ENCODE assay signal across 10 cellular contexts in genomic region chr20:4130404-4131189, GRCh38. TPM values are rescaled to one million over a fixed set of nuclear protein-coding genes. Genes with fewer than 3 reads are reported as not detected.
A peak's percentile ranks its signal among the peaks of the same experiment; 100 is the strongest.
DNase-seq lines count a peak whose midpoint lies in the region; ATAC-seq and TF ChIP-seq lines count a peak whose summit lies in the region.
"Had no signal": no experiment of that assay in that cellular context is flagged by ENCODE, and none has a peak within 500 bp of the region (broad histone marks: within the 10 kb centered on the region; RNA-seq: fewer than 3 reads in every experiment).

No MANE protein-coding gene starts in this region.

- peak overlapping the region; percentile 68 for H3K27ac Mint-ChIP-seq in activated CD8-positive, alpha-beta memory T cell treated with anti-CD3 and anti-CD28 coated beads, Interleukin-2, amount 10 ng/mL, durations not matched to agents 7 days and 5 days
- H3K27ac Mint-ChIP-seq: activated naive CD8-positive, alpha-beta T cell had no signal

- no peaks in the 10 kb centered on the region for H3K4me1 ChIP-seq in spleen

- DNase-seq in AG10803 (ENCODE audit: low read depth) (peak; percentile 74), LHCN-M2 (ENCODE audit: low read depth) (peak; percentile 81), left kidney (ENCODE audit: low read depth, low spot score) (peak; percentile 20), medulla oblongata (ENCODE audit: extremely low spot score) (no peak), iPS-NIHi7 (ENCODE audit: extremely low spot score) (no peak), spleen (no peak)
- peak; percentile 87 for DNase-seq in activated CD8-positive, alpha-beta memory T cell treated with anti-CD3 and anti-CD28 coated beads, Interleukin-2, amount 10 ng/mL, durations not matched to agents 7 days and 5 days
- DNase-seq: NCI-H1930 had no signal

- peak overlapping the region; percentile 6 for H3K4me3 Mint-ChIP-seq in activated CD8-positive, alpha-beta memory T cell treated with anti-CD3 and anti-CD28 coated beads, Interleukin-2, amount 10 ng/mL, durations not matched to agents 7 days and 5 days
- H3K4me3 Mint-ChIP-seq: activated naive CD8-positive, alpha-beta T cell had no signal

- peaks cover 0 to 40% (median 0%) of the 10 kb centered on the region in 7 donors for H3K27me3 ChIP-seq in spleen (replicated peaks in 1 of 7)

- no peak for TF ChIP-seq CTCF in AG10803 (conservative IDR thresholded peaks at IDR 0.05; ENCODE audit: low read length)
- no peak for TF ChIP-seq CTCF in spleen (IDR thresholded peaks at IDR 0.05 in 8 of 11, conservative IDR thresholded peaks at IDR 0.05 in 3 of 11)

- peaks cover 38% of the 10 kb centered on the region for H3K4me1 Mint-ChIP-seq in activated CD8-positive, alpha-beta memory T cell treated with anti-CD3 and anti-CD28 coated beads, Interleukin-2, amount 10 ng/mL, durations not matched to agents 7 days and 5 days

- ATAC-seq in activated CD8-positive, alpha-beta memory T cell treated with anti-CD3 and anti-CD28 coated beads, Interleukin-2, amount 10 ng/mL, durations not matched to agents 7 days and 5 days, result peak; percentile 90
- no peak for ATAC-seq in HG03432 (IDR thresholded peaks at IDR 0.05; ENCODE audit: unreplicated experiment)

- no peaks in the 10 kb centered on the region for H3K36me3 ChIP-seq in spleen

- no peaks in the 10 kb centered on the region for H3K9me3 Mint-ChIP-seq in activated CD8-positive, alpha-beta memory T cell treated with anti-CD3 and anti-CD28 coated beads, Interleukin-2, amount 10 ng/mL, durations not matched to agents 7 days and 5 days (ENCODE audit: low read depth)

- peaks cover 3% of the 10 kb centered on the region for H3K36me3 Mint-ChIP-seq in activated CD8-positive, alpha-beta memory T cell treated with anti-CD3 and anti-CD28 coated beads, Interleukin-2, amount 10 ng/mL, durations not matched to agents 7 days and 5 days

- H3K9me3 ChIP-seq in spleen, result no peaks in the 10 kb centered on the region

- H3K27ac ChIP-seq in spleen, result no peak overlapping the region

- 3 to 64% (median 40%) methylated on average over 8 of the region's 8 CpGs for WGBS in spleen, 5 donors

- H3K27me3 Mint-ChIP-seq in activated CD8-positive, alpha-beta memory T cell treated with anti-CD3 and anti-CD28 coated beads, Interleukin-2, amount 10 ng/mL, durations not matched to agents 7 days and 5 days, result peaks cover 12% of the 10 kb centered on the region

- TF ChIP-seq POLR2A in spleen (IDR thresholded peaks at IDR 0.05), result no peak

- CTCF ChIA-PET in activated CD8-positive, alpha-beta memory T cell treated with anti-CD3 and anti-CD28 coated beads, Interleukin-2, amount 10 ng/mL, durations not matched to agents 7 days and 5 days (lab: Charles Lee), result interaction anchor here (0.8 to 1.3 kb wide), 5 partner anchors 10 to 926 kb away, joined by 3 to 4 read pairs (median 3); no protein-coding TSS in a partner anchor

- no peak overlapping the region for H3K4me3 ChIP-seq in AG10803 (ENCODE audit: low read length)
- no peak overlapping the region for H3K4me3 ChIP-seq in spleen

- intact Hi-C loops in spleen (cut with DNase I; ENCODE audit: low total_unique reads), result no loop called here

RNA-seq across cellular contexts. Expression of gene SMOX, which starts 18.0 kb away (rescaled TPM):
- 15.6 and 16.7 TPM in 2 replicates for total RNA-seq in LHCN-M2 (2014; rRNA removed)
- polyA plus RNA-seq in LHCN-M2 (2012), result 5.8 TPM
- 10 to 100 TPM in 1 of 2 experiments, 1 to 10 TPM in 1; 3.3 to 15.8 TPM for total RNA-seq in activated CD8-positive, alpha-beta memory T cell treated with anti-CD3 and anti-CD28 coated beads, Interleukin-2, amount 10 ng/mL, durations not matched to agents 7 days and 5 days
- total RNA-seq in spleen, result 10 to 100 TPM in 2 of 7 donors, 1 to 10 TPM in 5; 5.2 to 12.9 (median 8.3) TPM
- polyA plus RNA-seq in spleen, result 1 to 10 TPM; 4.2 to 4.9 (median 4.6) TPM

Comparison
In these comparisons a context has a peak if more than half of its experiments do, and no peak if none do; other contexts are left out.
1. DNase-seq: peak in AG10803 (single experiment), LHCN-M2 (single experiment), activated CD8-positive, alpha-beta memory T cell treated with anti-CD3 and anti-CD28 coated beads, Interleukin-2, amount 10 ng/mL, durations not matched to agents 7 days and 5 days (single experiment) and left kidney (single experiment); none in medulla oblongata (single experiment), iPS-NIHi7 (single experiment) and spleen (single experiment).